Comparison of ENCODE assay signal across 22 cellular contexts in the genomic region with DNA sequence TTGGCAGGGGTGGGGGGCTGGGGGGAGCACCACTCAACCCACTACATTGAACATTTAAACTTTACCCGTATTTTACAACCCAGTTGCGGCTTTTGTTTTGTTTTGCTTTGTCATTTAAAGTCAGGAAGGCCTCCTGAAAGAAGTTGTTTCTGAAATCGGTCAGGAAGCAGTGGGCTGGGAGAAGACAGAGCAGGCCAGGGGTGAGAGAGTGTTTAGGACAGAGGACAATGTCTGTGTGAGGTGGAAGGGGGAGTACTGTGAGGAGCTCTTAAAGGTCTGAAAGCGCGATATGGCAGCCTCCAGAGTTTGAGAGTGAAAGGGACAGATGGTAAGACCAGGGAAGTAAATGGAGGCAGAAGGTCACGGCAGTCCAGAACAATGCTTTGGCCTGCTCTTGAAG. TPM values are rescaled to one million over a fixed set of nuclear protein-coding genes. Genes with fewer than 3 reads are reported as not detected.
A peak's percentile ranks its signal among the peaks of the same experiment; 100 is the strongest.
DNase-seq lines count a peak whose midpoint lies in the region; ATAC-seq, FAIRE-seq and TF ChIP-seq lines count a peak whose summit lies in the region.
"Had no signal": no experiment of that assay in that cellular context is flagged by ENCODE, and none has a peak within 500 bp of the region (broad histone marks: within the 10 kb centered on the region; RNA-seq: fewer than 3 reads in every experiment).

No MANE protein-coding gene starts in this region.

- H3K27me3 ChIP-seq in GM12878 (replicated peaks in 1 of 2; ENCODE audit: control insufficient read depth in 2 of 2, insufficient read depth in 2 of 2, low read length in 1 of 2) (no peaks in the 10 kb centered on the region), left lung (peaks cover 0 to 5% of the 10 kb centered on the region in 2 donors), upper lobe of right lung (no peaks in the 10 kb centered on the region), adrenal gland (no peaks in the 10 kb centered on the region)

- TF ChIP-seq POLR2A in GM12878 (IDR thresholded peaks at IDR 0.05; ENCODE audit: low read depth, low read length): no peak
- TF ChIP-seq POLR2A in adrenal gland (IDR thresholded peaks at IDR 0.05): no peak

- H3K79me2 ChIP-seq in GM12878 (ENCODE audit: control insufficient read depth, insufficient read depth, low read length): no peaks in the 10 kb centered on the region

- peak overlapping the region; percentile 50 for H3K9ac ChIP-seq in GM12878 (ENCODE audit: control insufficient read depth, insufficient read depth, low read length)

- in situ Hi-C loops in GM12878 (cut with MboI): no loop called here

- no peak for TF ChIP-seq RAD21 in GM12878 (IDR thresholded peaks at IDR 0.05; ENCODE audit: insufficient read depth, low read depth, low read length)

- BruUV-seq in GM12878 (replicated peaks; lab: Mats Ljungman, UMichigan): no TSS peak

- POLR2A ChIA-PET in GM12878 (lab: Charles Lee): interaction anchor here (1.3 kb wide), 1 partner anchor 23 kb away, joined by 4 read pairs; no protein-coding TSS in a partner anchor

- RAD21 ChIA-PET in GM12878 (lab: Charles Lee; ENCODE audit: unreplicated experiment): interaction anchor here (1.1 kb wide), 1 partner anchor 13 kb away, joined by 3 read pairs; no protein-coding TSS in a partner anchor

- intact Hi-C loops in GM12878 (cut with micrococcal nuclease; ENCODE audit: unreplicated experiment) (no loop called here), left lung (cut with DNase I) (no loop called here), upper lobe of right lung (cut with DNase I) (no loop called here), adrenal gland (cut with DNase I) (no loop called here)

- 71% methylated on average over 6 of the region's 6 CpGs for WGBS in GM12878 (ENCODE audit: insufficient coverage, insufficient replicate concordance, low lambda C conversion rate, missing lambda C conversion rate)
- 71 to 79% (median 78%) methylated on average over 6 of the region's 6 CpGs for WGBS in adrenal gland, 4 donors

- peak overlapping the region; percentile 87 for H3K4me2 ChIP-seq in GM12878 (ENCODE audit: control insufficient read depth, insufficient read depth)
- H3K4me2 ChIP-seq: smooth muscle cell had no signal

- H3K4me1 ChIP-seq in GM12878 (ENCODE audit: control insufficient read depth, insufficient read depth, low read length) (peaks cover 25% of the 10 kb centered on the region), left lung (no peaks in the 10 kb centered on the region), upper lobe of right lung (no peaks in the 10 kb centered on the region), adrenal gland (replicated peaks in 1 of 2) (no peaks in the 10 kb centered on the region)

- SMC1A ChIA-PET in GM12878 (lab: Charles Lee; ENCODE audit: uncharacterized antibody, unreplicated experiment): interaction anchor here (1.3 kb wide), 2 partner anchors 12 to 201 kb away, joined by 3 read pairs; no protein-coding TSS in a partner anchor

- H3K9me3 ChIP-seq in GM12878 (replicated peaks; ENCODE audit: control insufficient read depth, insufficient read depth, low read length) (no peaks in the 10 kb centered on the region; the same call in 2 of the 3 replicates), left lung (no peaks in the 10 kb centered on the region), upper lobe of right lung (no peaks in the 10 kb centered on the region), adrenal gland (replicated peaks in 1 of 3) (no peaks in the 10 kb centered on the region)
- H3K9me3 ChIP-seq: thoracic aorta had no signal

- no peaks in the 10 kb centered on the region for H4K20me1 ChIP-seq in GM12878 (ENCODE audit: control insufficient read depth, insufficient read depth)

- TF ChIP-seq EP300 in GM12878 (IDR thresholded peaks at IDR 0.05; ENCODE audit: borderline replicate concordance in 1 of 2, control insufficient read depth in 1 of 2, low read depth in 2 of 2, low read length in 2 of 2): no peak

- no peak for TF ChIP-seq CTCF in GM12878 (IDR thresholded peaks at IDR 0.05 in 2 of 3, conservative IDR thresholded peaks at IDR 0.05 in 1 of 3; ENCODE audit: control insufficient read depth in 2 of 3, extremely low read depth in 1 of 3, insufficient read depth in 1 of 3, low read depth in 3 of 3, low read length in 3 of 3)
- no peak for TF ChIP-seq CTCF in left lung (IDR thresholded peaks at IDR 0.05)
- no peak for TF ChIP-seq CTCF in upper lobe of right lung (IDR thresholded peaks at IDR 0.05)
- TF ChIP-seq CTCF in adrenal gland (IDR thresholded peaks at IDR 0.05): no peak

- FAIRE-seq in GM12878 (lab: Jason Lieb, UNC): no peak

- H3K27ac ChIP-seq in GM12878 (ENCODE audit: control insufficient read depth, insufficient read depth) (peak overlapping the region; percentile 79), left lung (no peak overlapping the region), upper lobe of right lung (peak overlapping the region; percentile 55), adrenal gland (no peak overlapping the region)
- H3K27ac ChIP-seq: 22Rv1, thoracic aorta had no signal

- DNase-seq in NCI-H82 (lab: John Stamatoyannopoulos, UW) (peak; percentile 45), NCI-H82 treated with DMSO at 0.1 percent for 48 hours (lab: John Stamatoyannopoulos, UW; ENCODE audit: unreplicated experiment) (no peak), GM12878 (ENCODE audit: low read depth, low spot score) (no peak), left lung (no peak), upper lobe of right lung (no peak), ureter (ENCODE audit: low spot score) (no peak), adrenal gland (no peak)
- no peak for DNase-seq in activated CD4-positive, CD25-positive, alpha-beta regulatory T cell treated with anti-CD3 and anti-CD28 coated beads, Interleukin-2, amount 50 U/mL, for 72 hours
- DNase-seq: activated CD4-positive, alpha-beta T cell treated with anti-CD3 and anti-CD28 coated beads for 4 hours; activated CD8-positive, alpha-beta memory T cell treated with anti-CD3 and anti-CD28 coated beads, Interleukin-2, amount 10 ng/mL, durations not matched to agents 7 days and 5 days; activated naive CD4-positive, alpha-beta T cell treated with anti-CD3 and anti-CD28 coated beads for 36 hours; activated T-cell treated with anti-CD3 and anti-CD28 coated beads, Interleukin-2, amount 50 U/mL, for 72 hours; CD4-positive, alpha-beta memory T cell; cerebellar nuclear complex; NCI-H1436; NCI-H510A treated with DMSO at 0.1 percent for 48 hours; T-helper 17 cell had no signal

- ATAC-seq in GM12878: peak; percentile 27; the same call in 1 of the 3 replicates
- peak; percentile 36 for ATAC-seq in left lung
- ATAC-seq in upper lobe of right lung: peak; percentile 82
- ATAC-seq: activated CD8-positive, alpha-beta memory T cell treated with anti-CD3 and anti-CD28 coated beads, Interleukin-2, amount 10 ng/mL, durations not matched to agents 7 days and 5 days; T-helper 17 cell had no signal

- H3K36me3 ChIP-seq in GM12878 (ENCODE audit: control insufficient read depth in 2 of 2, insufficient read depth in 2 of 2, low read length in 1 of 2) (no peaks in the 10 kb centered on the region), left lung (no peaks in the 10 kb centered on the region), upper lobe of right lung (no peaks in the 10 kb centered on the region), adrenal gland (replicated peaks in 1 of 2) (no peaks in the 10 kb centered on the region)
- H3K36me3 ChIP-seq: thoracic aorta had no signal

- CTCF ChIA-PET in GM12878 (lab: Yijun Ruan, JAX): interaction anchor here (1.7 kb wide), 1 partner anchor 11 kb away, joined by 9 read pairs; no protein-coding TSS in a partner anchor

- H2AFZ ChIP-seq in GM12878 (ENCODE audit: control insufficient read depth, low read depth, low read length): peak overlapping the region; percentile 78

- H3K4me3 ChIP-seq in GM12878 (peak overlapping the region; percentile 17; the same call in 1 of the 2 replicates), left lung (no peak overlapping the region), upper lobe of right lung (no peak overlapping the region), adrenal gland (no peak overlapping the region)
- H3K4me3 ChIP-seq: smooth muscle cell, thoracic aorta had no signal

RNA-seq across cellular contexts. Expression of gene WFIKKN2, which starts 6.0 kb away (rescaled TPM):
- total RNA-seq in GM12878 (2013; cell fraction: nucleolus; rRNA removed): not detected in 2 replicates
- total RNA-seq in GM12878 (2014; rRNA removed) (0.06 TPM in 1 of 2 replicates, not detected in the other), GM12878 (2014; rRNA removed; fragmentation: Illumina TruSeq; extraction: Trizol) (not detected in 2 replicates), GM12878 (2021) (0.05 TPM in 1 of 2 replicates, not detected in the other), left lung (not detected), upper lobe of right lung (0.69 TPM), ureter (0.21 TPM), adrenal gland (1 to 10 TPM in 7 of 8 donors, under 1 TPM in 1; 0.95 to 2.0 (median 1.4) TPM)
- not detected for polyA plus RNA-seq in GM12878 (2011; ENCODE audit: low read depth)
- polyA plus RNA-seq in GM12878 (2011; rRNA removed) (not detected in 2 replicates), GM12878 (2014; fragmentation: Illumina TruSeq; extraction: Trizol) (not detected in 2 replicates), GM12878 (2014; fragmentation: Nextera tagmentation; extraction: Ambion mirVana) (not detected), GM12878 (2014; rRNA removed) (not detected in 2 replicates), GM12878 (2016; fragmentation: Nextera tagmentation; extraction: Ambion mirVana) (not detected), adrenal gland (1 to 10 TPM in 2 of 3 donors, under 1 TPM in 1; 0.81 to 1.4 (median 1.4) TPM)
- polyA plus RNA-seq in GM12878 (2011; cell fraction: cytosol; rRNA removed): not detected in 2 replicates
- polyA plus RNA-seq in GM12878 (2011; cell fraction: nucleus; rRNA removed): not detected in 2 replicates
- polyA plus RNA-seq in GM12878 (2012): not detected in 2 replicates
- not detected in 2 replicates for polyA minus RNA-seq in GM12878 (2011; rRNA and poly(A)+ RNA removed)
- not detected in 2 replicates for polyA minus RNA-seq in GM12878 (2011; cell fraction: cytosol; rRNA and poly(A)+ RNA removed)
- polyA minus RNA-seq in GM12878 (2011; cell fraction: nucleus; rRNA and poly(A)+ RNA removed): not detected in 2 replicates
- total RNA-seq: activated CD8-positive, alpha-beta memory T cell treated with anti-CD3 and anti-CD28 coated beads, Interleukin-2, amount 10 ng/mL, durations not matched to agents 7 days and 5 days; activated naive CD4-positive, alpha-beta T cell treated with anti-CD3 and anti-CD28 coated beads for 36 hours; activated T-cell treated with anti-CD3 and anti-CD28 coated beads, Interleukin-2, amount 50 U/mL, for 72 hours; CD4-positive, alpha-beta memory T cell; RPMI7951; SK-MEL-5; smooth muscle cell; T-helper 17 cell had no signal
- polyA plus RNA-seq: CD4-positive, alpha-beta memory T cell; smooth muscle cell had no signal

RNA-seq across cellular contexts. Expression of gene TOB1, which starts 36.8 kb away (rescaled TPM):
- total RNA-seq in GM12878 (2013; cell fraction: nucleolus; rRNA removed): 6.5 and 6.7 TPM in 2 replicates
- 4.4 and 5.0 TPM in 2 replicates for total RNA-seq in GM12878 (2014; rRNA removed)
- total RNA-seq in GM12878 (2014; rRNA removed; fragmentation: Illumina TruSeq; extraction: Trizol): 7.7 and 8.2 TPM in 2 replicates
- total RNA-seq in GM12878 (2021): 16.9 and 19.6 TPM in 2 replicates
- polyA plus RNA-seq in GM12878 (2011; ENCODE audit: low read depth): 6.9 TPM
- 9.4 and 10.7 TPM in 2 replicates for polyA plus RNA-seq in GM12878 (2011; rRNA removed)
- polyA plus RNA-seq in GM12878 (2011; cell fraction: cytosol; rRNA removed): 7.4 and 7.6 TPM in 2 replicates
- 9.3 and 10.2 TPM in 2 replicates for polyA plus RNA-seq in GM12878 (2011; cell fraction: nucleus; rRNA removed)
- polyA plus RNA-seq in GM12878 (2012): 10.3 and 11.4 TPM in 2 replicates
- 9.6 TPM in 2 replicates for polyA plus RNA-seq in GM12878 (2014; fragmentation: Illumina TruSeq; extraction: Trizol)
- polyA plus RNA-seq in GM12878 (2014; fragmentation: Nextera tagmentation; extraction: Ambion mirVana): 10 to 100 TPM; 19.5 to 28.3 TPM
- polyA plus RNA-seq in GM12878 (2014; rRNA removed): 8.9 and 10.4 TPM in 2 replicates
- polyA plus RNA-seq in GM12878 (2016; fragmentation: Nextera tagmentation; extraction: Ambion mirVana): 10 to 100 TPM; 30.6 to 32.4 TPM
- polyA minus RNA-seq in GM12878 (2011; rRNA and poly(A)+ RNA removed): 11.0 and 13.5 TPM in 2 replicates
- 8.3 and 9.1 TPM in 2 replicates for polyA minus RNA-seq in GM12878 (2011; cell fraction: cytosol; rRNA and poly(A)+ RNA removed)
- 16.7 and 31.4 TPM in 2 replicates for polyA minus RNA-seq in GM12878 (2011; cell fraction: nucleus; rRNA and poly(A)+ RNA removed)
- total RNA-seq in left lung: 10 to 100 TPM; 53.4 to 81.1 TPM
- 70.1 TPM for total RNA-seq in upper lobe of right lung
- total RNA-seq in ureter: 195 TPM
- 100 to 1,000 TPM in 4 of 8 donors, 10 to 100 TPM in 4; 29.0 to 332 (median 98.7) TPM for total RNA-seq in adrenal gland
- polyA plus RNA-seq in adrenal gland: 10 to 100 TPM; 42.9 to 75.4 (median 49.3) TPM

Comparison
In these comparisons a context has a peak if more than half of its experiments do, and no peak if none do; other contexts are left out.
1. ATAC-seq: peak in every context shown above with its lines; median percentile 82 in upper lobe of right lung; 36 in left lung; 27 in GM12878.
2. H3K27ac ChIP-seq: peak in GM12878 (single experiment) and upper lobe of right lung (single experiment); none in left lung (0 of 2) and adrenal gland (0 of 5).